1 cellular context compared by ENCODE assay signal in the genomic region with DNA sequence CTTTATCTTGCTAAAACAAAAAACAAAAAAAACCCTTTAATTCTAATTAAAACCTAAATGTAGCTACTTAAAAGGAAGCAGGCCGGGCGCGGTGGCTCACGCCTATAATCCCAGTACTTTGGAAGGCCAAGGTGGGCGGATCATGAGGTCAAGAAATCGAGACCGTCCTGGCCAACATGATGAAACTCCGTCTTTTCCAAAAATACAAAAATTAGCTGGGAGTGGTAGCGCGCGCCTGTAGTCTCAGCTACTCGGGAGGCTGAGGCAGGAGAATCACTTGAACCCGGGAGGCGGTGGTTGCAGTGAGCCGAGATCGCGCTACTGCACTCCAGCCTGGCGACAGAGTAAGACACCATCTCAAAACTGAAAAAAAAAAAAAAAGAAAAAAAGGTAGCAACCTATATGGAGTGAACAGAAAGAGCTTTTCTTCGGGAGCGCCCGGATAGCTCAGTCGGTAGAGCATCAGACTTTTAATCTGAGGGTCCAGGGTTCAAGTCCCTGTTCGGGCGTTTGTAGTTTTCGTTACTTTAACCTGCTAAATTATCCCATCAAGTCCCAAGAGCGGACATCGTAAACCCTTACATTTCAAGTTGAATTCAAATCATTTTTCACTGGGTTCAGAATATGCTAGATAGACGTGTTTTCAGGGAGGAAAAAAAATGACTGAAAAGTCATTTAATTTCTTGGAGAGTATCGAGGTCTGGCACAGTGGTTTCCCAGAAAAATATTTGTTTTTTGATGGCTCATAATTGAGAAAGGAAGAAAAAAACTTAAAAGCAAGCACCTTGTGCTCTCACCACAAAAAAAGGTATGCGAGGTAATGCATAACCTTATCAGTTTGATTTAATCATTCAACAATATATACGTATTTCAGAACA.
TF ChIP-seq lines count a peak whose summit lies in the region.

No MANE protein-coding gene starts in this region.

TF ChIP-seq in K562, 482 proteins besides CTCF, POLR2A, EP300 and RAD21 (continued from another document and continues in another):
- peak; percentile 7; the same call in 1 of the 2 replicates for TF ChIP-seq ZNF239 (CRISPR knock-in tag; IDR thresholded peaks at IDR 0.05)
- TF ChIP-seq, protein P1, sequence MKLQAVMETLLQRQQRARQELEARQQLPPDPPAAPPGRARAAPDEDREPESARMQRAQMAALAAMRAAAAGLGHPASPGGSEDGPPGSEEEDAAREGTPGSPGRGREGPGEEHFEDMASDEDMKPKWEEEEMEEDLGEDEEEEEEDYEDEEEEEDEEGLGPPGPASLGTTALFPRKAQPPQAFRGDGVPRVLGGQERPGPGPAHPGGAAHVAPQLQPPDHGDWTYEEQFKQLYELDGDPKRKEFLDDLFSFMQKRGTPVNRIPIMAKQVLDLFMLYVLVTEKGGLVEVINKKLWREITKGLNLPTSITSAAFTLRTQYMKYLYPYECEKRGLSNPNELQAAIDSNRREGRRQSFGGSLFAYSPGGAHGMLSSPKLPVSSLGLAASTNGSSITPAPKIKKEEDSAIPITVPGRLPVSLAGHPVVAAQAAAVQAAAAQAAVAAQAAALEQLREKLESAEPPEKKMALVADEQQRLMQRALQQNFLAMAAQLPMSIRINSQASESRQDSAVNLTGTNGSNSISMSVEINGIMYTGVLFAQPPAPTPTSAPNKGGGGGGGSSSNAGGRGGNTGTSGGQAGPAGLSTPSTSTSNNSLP (IDR thresholded peaks at IDR 0.05; ENCODE audit: borderline replicate concordance, low read depth, low read length), result peak; percentile 77
- TF ChIP-seq FOXA3 (CRISPR knock-in tag; conservative IDR thresholded peaks at IDR 0.05 in 1 of 2, IDR thresholded peaks at IDR 0.05 in 1 of 2), result peak in 1 of 2 experiments; percentile 20; a peak in 1 of 4 replicates
- TF ChIP-seq HOXB6 (CRISPR knock-in tag; IDR thresholded peaks at IDR 0.05; ENCODE audit: borderline replicate concordance), result no peak
- no peak for TF ChIP-seq TARDBP (IDR thresholded peaks at IDR 0.05)
- TF ChIP-seq, protein P2, sequence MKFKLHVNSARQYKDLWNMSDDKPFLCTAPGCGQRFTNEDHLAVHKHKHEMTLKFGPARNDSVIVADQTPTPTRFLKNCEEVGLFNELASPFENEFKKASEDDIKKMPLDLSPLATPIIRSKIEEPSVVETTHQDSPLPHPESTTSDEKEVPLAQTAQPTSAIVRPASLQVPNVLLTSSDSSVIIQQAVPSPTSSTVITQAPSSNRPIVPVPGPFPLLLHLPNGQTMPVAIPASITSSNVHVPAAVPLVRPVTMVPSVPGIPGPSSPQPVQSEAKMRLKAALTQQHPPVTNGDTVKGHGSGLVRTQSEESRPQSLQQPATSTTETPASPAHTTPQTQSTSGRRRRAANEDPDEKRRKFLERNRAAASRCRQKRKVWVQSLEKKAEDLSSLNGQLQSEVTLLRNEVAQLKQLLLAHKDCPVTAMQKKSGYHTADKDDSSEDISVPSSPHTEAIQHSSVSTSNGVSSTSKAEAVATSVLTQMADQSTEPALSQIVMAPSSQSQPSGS (CRISPR knock-in tag; IDR thresholded peaks at IDR 0.05), result no peak
- TF ChIP-seq FOXK1 (CRISPR knock-in tag; IDR thresholded peaks at IDR 0.05; ENCODE audit: borderline replicate concordance), result no peak
- TF ChIP-seq, protein P3, sequence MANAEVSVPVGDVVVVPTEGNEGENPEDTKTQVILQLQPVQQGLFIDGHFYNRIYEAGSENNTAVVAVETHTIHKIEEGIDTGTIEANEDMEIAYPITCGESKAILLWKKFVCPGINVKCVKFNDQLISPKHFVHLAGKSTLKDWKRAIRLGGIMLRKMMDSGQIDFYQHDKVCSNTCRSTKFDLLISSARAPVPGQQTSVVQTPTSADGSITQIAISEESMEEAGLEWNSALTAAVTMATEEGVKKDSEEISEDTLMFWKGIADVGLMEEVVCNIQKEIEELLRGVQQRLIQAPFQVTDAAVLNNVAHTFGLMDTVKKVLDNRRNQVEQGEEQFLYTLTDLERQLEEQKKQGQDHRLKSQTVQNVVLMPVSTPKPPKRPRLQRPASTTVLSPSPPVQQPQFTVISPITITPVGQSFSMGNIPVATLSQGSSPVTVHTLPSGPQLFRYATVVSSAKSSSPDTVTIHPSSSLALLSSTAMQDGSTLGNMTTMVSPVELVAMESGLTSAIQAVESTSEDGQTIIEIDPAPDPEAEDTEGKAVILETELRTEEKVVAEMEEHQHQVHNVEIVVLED (CRISPR knock-in tag; IDR thresholded peaks at IDR 0.05), result no peak; the same call in 1 of the 2 replicates
- no peak for TF ChIP-seq PYGO2 (tag; IDR thresholded peaks at IDR 0.05)
- TF ChIP-seq ZNF589 (CRISPR knock-in tag; IDR thresholded peaks at IDR 0.05; ENCODE audit: low read depth), result peak; percentile 40; the same call in 1 of the 2 replicates
- 0 out of 2 replicates have a peak, but pooled peaks have one; percentile 24 for TF ChIP-seq TCF7 (IDR thresholded peaks at IDR 0.05; ENCODE audit: borderline replicate concordance)
- TF ChIP-seq, protein P4, sequence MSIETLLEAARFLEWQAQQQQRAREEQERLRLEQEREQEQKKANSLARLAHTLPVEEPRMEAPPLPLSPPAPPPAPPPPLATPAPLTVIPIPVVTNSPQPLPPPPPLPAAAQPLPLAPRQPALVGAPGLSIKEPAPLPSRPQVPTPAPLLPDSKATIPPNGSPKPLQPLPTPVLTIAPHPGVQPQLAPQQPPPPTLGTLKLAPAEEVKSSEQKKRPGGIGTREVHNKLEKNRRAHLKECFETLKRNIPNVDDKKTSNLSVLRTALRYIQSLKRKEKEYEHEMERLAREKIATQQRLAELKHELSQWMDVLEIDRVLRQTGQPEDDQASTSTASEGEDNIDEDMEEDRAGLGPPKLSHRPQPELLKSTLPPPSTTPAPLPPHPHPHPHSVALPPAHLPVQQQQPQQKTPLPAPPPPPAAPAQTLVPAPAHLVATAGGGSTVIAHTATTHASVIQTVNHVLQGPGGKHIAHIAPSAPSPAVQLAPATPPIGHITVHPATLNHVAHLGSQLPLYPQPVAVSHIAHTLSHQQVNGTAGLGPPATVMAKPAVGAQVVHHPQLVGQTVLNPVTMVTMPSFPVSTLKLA (conservative IDR thresholded peaks at IDR 0.05), result peak in 1 of 2 experiments; percentile 46; a peak in 3 of 4 replicates
- peak in 1 of 2 experiments; percentile 74; a peak in 1 of 4 replicates for TF ChIP-seq FOXK2 (conservative IDR thresholded peaks at IDR 0.05 in 1 of 2, IDR thresholded peaks at IDR 0.05 in 1 of 2; ENCODE audit: low read depth in 2 of 2)
- TF ChIP-seq MXI1 (IDR thresholded peaks at IDR 0.05; ENCODE audit: low read depth, low read length), result no peak
- TF ChIP-seq POLR2B (IDR thresholded peaks at IDR 0.05; ENCODE audit: low read depth, partially characterized antibody), result peak; percentile 63
- TF ChIP-seq GATAD2A (IDR thresholded peaks at IDR 0.05), result no peak
- peak; percentile 61; the same call in 1 of the 2 replicates for TF ChIP-seq STAT5A (IDR thresholded peaks at IDR 0.05; ENCODE audit: borderline replicate concordance, low read length)
- TF ChIP-seq, protein P5, sequence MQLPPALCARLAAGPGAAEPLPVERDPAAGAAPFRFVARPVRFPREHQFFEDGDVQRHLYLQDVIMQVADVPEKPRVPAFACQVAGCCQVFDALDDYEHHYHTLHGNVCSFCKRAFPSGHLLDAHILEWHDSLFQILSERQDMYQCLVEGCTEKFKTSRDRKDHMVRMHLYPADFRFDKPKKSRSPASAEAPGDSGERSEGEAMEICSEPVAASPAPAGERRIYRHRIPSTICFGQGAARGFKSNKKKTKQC (CRISPR knock-in tag; IDR thresholded peaks at IDR 0.05), result peak; percentile 58; the same call in 1 of the 2 replicates
- TF ChIP-seq ESRRA (IDR thresholded peaks at IDR 0.05; ENCODE audit: borderline replicate concordance, low read depth), result no peak; the same call in 1 of the 2 replicates
- TF ChIP-seq HIVEP1 (CRISPR knock-in tag; IDR thresholded peaks at IDR 0.05), result no peak
- TF ChIP-seq KLF10 (CRISPR knock-in tag; IDR thresholded peaks at IDR 0.05), result no peak
- no peak for TF ChIP-seq RBM14 (IDR thresholded peaks at IDR 0.05; ENCODE audit: borderline replicate concordance, insufficient read depth, low read depth, low read length)
- TF ChIP-seq ZBTB17 (CRISPR knock-in tag; IDR thresholded peaks at IDR 0.05), result 0 out of 2 replicates have a peak, but pooled peaks have one; percentile 21
- TF ChIP-seq, protein P6, sequence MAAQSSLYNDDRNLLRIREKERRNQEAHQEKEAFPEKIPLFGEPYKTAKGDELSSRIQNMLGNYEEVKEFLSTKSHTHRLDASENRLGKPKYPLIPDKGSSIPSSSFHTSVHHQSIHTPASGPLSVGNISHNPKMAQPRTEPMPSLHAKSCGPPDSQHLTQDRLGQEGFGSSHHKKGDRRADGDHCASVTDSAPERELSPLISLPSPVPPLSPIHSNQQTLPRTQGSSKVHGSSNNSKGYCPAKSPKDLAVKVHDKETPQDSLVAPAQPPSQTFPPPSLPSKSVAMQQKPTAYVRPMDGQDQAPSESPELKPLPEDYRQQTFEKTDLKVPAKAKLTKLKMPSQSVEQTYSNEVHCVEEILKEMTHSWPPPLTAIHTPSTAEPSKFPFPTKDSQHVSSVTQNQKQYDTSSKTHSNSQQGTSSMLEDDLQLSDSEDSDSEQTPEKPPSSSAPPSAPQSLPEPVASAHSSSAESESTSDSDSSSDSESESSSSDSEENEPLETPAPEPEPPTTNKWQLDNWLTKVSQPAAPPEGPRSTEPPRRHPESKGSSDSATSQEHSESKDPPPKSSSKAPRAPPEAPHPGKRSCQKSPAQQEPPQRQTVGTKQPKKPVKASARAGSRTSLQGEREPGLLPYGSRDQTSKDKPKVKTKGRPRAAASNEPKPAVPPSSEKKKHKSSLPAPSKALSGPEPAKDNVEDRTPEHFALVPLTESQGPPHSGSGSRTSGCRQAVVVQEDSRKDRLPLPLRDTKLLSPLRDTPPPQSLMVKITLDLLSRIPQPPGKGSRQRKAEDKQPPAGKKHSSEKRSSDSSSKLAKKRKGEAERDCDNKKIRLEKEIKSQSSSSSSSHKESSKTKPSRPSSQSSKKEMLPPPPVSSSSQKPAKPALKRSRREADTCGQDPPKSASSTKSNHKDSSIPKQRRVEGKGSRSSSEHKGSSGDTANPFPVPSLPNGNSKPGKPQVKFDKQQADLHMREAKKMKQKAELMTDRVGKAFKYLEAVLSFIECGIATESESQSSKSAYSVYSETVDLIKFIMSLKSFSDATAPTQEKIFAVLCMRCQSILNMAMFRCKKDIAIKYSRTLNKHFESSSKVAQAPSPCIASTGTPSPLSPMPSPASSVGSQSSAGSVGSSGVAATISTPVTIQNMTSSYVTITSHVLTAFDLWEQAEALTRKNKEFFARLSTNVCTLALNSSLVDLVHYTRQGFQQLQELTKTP (IDR thresholded peaks at IDR 0.05; ENCODE audit: low read depth in 1 of 2, partially characterized antibody in 2 of 2), result peak; percentile 39 to 84
- TF ChIP-seq GATA2 (CRISPR knock-in tag; IDR thresholded peaks at IDR 0.05), result no peak; the same call in 1 of the 2 replicates
- TF ChIP-seq KDM4B (IDR thresholded peaks at IDR 0.05; ENCODE audit: borderline replicate concordance in 2 of 2, low read depth in 1 of 2), result 0 out of 4 replicates have a peak, but pooled peaks of 1 of the 2 experiments have one; percentile 84
- TF ChIP-seq ZNF140 (CRISPR knock-in tag; IDR thresholded peaks at IDR 0.05), result no peak
- no peak for TF ChIP-seq NFIX (CRISPR knock-in tag; IDR thresholded peaks at IDR 0.05; ENCODE audit: low read depth)
- TF ChIP-seq, protein P7, sequence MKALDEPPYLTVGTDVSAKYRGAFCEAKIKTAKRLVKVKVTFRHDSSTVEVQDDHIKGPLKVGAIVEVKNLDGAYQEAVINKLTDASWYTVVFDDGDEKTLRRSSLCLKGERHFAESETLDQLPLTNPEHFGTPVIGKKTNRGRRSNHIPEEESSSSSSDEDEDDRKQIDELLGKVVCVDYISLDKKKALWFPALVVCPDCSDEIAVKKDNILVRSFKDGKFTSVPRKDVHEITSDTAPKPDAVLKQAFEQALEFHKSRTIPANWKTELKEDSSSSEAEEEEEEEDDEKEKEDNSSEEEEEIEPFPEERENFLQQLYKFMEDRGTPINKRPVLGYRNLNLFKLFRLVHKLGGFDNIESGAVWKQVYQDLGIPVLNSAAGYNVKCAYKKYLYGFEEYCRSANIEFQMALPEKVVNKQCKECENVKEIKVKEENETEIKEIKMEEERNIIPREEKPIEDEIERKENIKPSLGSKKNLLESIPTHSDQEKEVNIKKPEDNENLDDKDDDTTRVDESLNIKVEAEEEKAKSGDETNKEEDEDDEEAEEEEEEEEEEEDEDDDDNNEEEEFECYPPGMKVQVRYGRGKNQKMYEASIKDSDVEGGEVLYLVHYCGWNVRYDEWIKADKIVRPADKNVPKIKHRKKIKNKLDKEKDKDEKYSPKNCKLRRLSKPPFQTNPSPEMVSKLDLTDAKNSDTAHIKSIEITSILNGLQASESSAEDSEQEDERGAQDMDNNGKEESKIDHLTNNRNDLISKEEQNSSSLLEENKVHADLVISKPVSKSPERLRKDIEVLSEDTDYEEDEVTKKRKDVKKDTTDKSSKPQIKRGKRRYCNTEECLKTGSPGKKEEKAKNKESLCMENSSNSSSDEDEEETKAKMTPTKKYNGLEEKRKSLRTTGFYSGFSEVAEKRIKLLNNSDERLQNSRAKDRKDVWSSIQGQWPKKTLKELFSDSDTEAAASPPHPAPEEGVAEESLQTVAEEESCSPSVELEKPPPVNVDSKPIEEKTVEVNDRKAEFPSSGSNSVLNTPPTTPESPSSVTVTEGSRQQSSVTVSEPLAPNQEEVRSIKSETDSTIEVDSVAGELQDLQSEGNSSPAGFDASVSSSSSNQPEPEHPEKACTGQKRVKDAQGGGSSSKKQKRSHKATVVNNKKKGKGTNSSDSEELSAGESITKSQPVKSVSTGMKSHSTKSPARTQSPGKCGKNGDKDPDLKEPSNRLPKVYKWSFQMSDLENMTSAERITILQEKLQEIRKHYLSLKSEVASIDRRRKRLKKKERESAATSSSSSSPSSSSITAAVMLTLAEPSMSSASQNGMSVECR (CRISPR knock-in tag; IDR thresholded peaks at IDR 0.05), result peak; percentile 26
- TF ChIP-seq, protein P8, sequence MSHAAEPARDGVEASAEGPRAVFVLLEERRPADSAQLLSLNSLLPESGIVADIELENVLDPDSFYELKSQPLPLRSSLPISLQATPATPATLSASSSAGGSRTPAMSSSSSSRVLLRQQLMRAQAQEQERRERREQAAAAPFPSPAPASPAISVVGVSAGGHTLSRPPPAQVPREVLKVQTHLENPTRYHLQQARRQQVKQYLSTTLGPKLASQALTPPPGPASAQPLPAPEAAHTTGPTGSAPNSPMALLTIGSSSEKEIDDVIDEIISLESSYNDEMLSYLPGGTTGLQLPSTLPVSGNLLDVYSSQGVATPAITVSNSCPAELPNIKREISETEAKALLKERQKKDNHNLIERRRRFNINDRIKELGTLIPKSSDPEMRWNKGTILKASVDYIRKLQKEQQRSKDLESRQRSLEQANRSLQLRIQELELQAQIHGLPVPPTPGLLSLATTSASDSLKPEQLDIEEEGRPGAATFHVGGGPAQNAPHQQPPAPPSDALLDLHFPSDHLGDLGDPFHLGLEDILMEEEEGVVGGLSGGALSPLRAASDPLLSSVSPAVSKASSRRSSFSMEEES (CRISPR knock-in tag; IDR thresholded peaks at IDR 0.05), result peak; percentile 22; the same call in 1 of the 2 replicates
- TF ChIP-seq ZNF780A (CRISPR knock-in tag; IDR thresholded peaks at IDR 0.05), result no peak
- TF ChIP-seq HNRNPLL (IDR thresholded peaks at IDR 0.05; ENCODE audit: low read depth, low read length, poor library complexity, severe bottlenecking), result peak; percentile 32
- no peak for TF ChIP-seq SMAD2 (IDR thresholded peaks at IDR 0.05; ENCODE audit: low read depth, low read length)
